27 cellular contexts compared by ENCODE assay signal in the genomic region with DNA sequence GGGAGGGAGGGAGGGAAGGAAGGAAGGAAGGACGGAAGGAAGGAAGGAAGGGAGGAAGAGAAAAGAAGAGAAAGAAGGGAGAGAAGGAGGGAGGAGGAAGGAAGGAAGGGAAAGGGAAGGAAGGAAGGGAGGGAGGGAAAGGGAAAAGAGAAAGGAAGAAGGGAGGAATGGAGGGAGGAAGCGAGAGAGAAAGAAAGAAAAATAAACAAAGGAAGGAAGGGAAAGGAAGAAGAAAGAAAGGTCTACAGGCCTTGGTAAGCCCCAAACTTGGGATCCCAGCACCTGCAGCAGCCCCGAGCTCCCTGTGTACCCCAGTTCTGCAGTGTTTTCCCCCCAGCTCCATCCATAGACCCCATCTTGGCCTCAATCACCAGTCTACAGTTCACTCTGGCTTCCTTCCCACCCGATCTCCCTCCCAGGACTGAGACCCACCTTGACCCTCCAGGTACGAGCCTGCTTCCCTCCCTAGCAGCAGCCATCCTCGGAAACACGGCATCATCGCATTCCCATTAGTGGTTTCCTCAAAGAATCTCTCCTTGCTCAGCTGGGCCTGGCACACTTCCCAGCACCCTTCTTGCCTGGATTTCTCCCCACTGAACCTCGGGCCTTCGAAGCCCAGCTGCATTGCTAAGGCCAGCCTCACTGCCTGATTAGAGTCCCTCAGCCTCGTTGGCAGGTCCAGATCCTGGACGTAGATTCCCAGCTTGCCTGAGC. TPM values are rescaled to one million over a fixed set of nuclear protein-coding genes. Genes with fewer than 3 reads are reported as not detected.
A peak's percentile ranks its signal among the peaks of the same experiment; 100 is the strongest.
DNase-seq lines count a peak whose midpoint lies in the region; ATAC-seq, FAIRE-seq and TF ChIP-seq lines count a peak whose summit lies in the region.
"Had no signal": no experiment of that assay in that cellular context is flagged by ENCODE, and none has a peak within 500 bp of the region (broad histone marks: within the 10 kb centered on the region; RNA-seq: fewer than 3 reads in every experiment).

No MANE protein-coding gene starts in this region.

- H3K27me3 ChIP-seq in astrocyte (ENCODE audit: insufficient read depth, low read length), result no peaks in the 10 kb centered on the region
- no peaks in the 10 kb centered on the region for H3K27me3 ChIP-seq in adrenal gland
- H3K27me3 ChIP-seq in breast epithelium, result no peaks in the 10 kb centered on the region
- H3K27me3 ChIP-seq: heart right ventricle had no signal

- no peak overlapping the region for H3K4me2 ChIP-seq in astrocyte (ENCODE audit: low read length)

- no peak overlapping the region for H3K27ac ChIP-seq in astrocyte (ENCODE audit: low read depth, low read length)
- no peak overlapping the region for H3K27ac ChIP-seq in adrenal gland
- no peak overlapping the region for H3K27ac ChIP-seq in breast epithelium
- H3K27ac ChIP-seq: 22Rv1, heart right ventricle had no signal

- ATAC-seq in stimulated activated effector memory CD8-positive, alpha-beta T cell treated with anti-CD3 and anti-CD28 coated beads, Interleukin-12 subunit alpha, Interleukin-12 subunit beta, amount 100 ng/mL, for 72 hours, result no peak
- ATAC-seq in HG02588 (IDR thresholded peaks at IDR 0.05; ENCODE audit: unreplicated experiment), result no peak
- ATAC-seq: activated CD8-positive, alpha-beta memory T cell treated with anti-CD3 and anti-CD28 coated beads, Interleukin-2, amount 10 ng/mL, durations not matched to agents 7 days and 5 days; heart right ventricle; natural killer cell treated with Interleukin-12 subunit alpha and Interleukin-12 subunit beta and Interleukin-15 and Interleukin-18, amount 100 ng/mL, for 72 hours; PC-3 had no signal

- no peaks in the 10 kb centered on the region for H3K4me1 Mint-ChIP-seq in astrocyte (ENCODE audit: low read depth, unreplicated experiment)
- H3K4me1 Mint-ChIP-seq in stimulated activated effector memory CD8-positive, alpha-beta T cell treated with anti-CD3 and anti-CD28 coated beads, Interleukin-12 subunit alpha, Interleukin-12 subunit beta, amount 100 ng/mL, for 72 hours, result peaks cover 12% of the 10 kb centered on the region
- H3K4me1 Mint-ChIP-seq: activated CD4-positive, alpha-beta T cell treated with anti-CD3 and anti-CD28 coated beads, Interleukin-2, amount 10 ng/mL, durations not matched to agents 7 days and 5 days; B cell had no signal

- H3K4me1 ChIP-seq in astrocyte (ENCODE audit: insufficient read depth, low read length) (no peaks in the 10 kb centered on the region), adrenal gland (replicated peaks in 1 of 2) (no peaks in the 10 kb centered on the region), breast epithelium (no peaks in the 10 kb centered on the region)
- H3K4me1 ChIP-seq: heart right ventricle had no signal

- 85 to 94% (median 91%) methylated on average over 12 of the region's 12 CpGs for WGBS in adrenal gland, 4 donors

- H3K9me3 Mint-ChIP-seq in astrocyte (ENCODE audit: unreplicated experiment), result no peaks in the 10 kb centered on the region
- H3K9me3 Mint-ChIP-seq in stimulated activated effector memory CD8-positive, alpha-beta T cell treated with anti-CD3 and anti-CD28 coated beads, Interleukin-12 subunit alpha, Interleukin-12 subunit beta, amount 100 ng/mL, for 72 hours, result no peaks in the 10 kb centered on the region
- H3K9me3 Mint-ChIP-seq: activated CD4-positive, alpha-beta T cell treated with anti-CD3 and anti-CD28 coated beads, Interleukin-2, amount 10 ng/mL, durations not matched to agents 7 days and 5 days; activated naive CD4-positive, alpha-beta T cell treated with anti-CD3 and anti-CD28 coated beads for 36 hours; central memory CD8-positive, alpha-beta T cell; natural killer cell treated with Interleukin-12 subunit alpha and Interleukin-12 subunit beta and Interleukin-15 and Interleukin-18, amount 100 ng/mL, for 72 hours had no signal

- H2AFZ ChIP-seq in astrocyte (ENCODE audit: low read depth, low read length), result peak overlapping the region; percentile 27

- peaks cover 8% of the 10 kb centered on the region for H3K27me3 Mint-ChIP-seq in astrocyte (ENCODE audit: low read depth, unreplicated experiment)
- H3K27me3 Mint-ChIP-seq: activated CD4-positive, alpha-beta T cell treated with anti-CD3 and anti-CD28 coated beads, Interleukin-2, amount 10 ng/mL, durations not matched to agents 7 days and 5 days; activated CD8-positive, alpha-beta memory T cell treated with anti-CD3 and anti-CD28 coated beads, Interleukin-2, amount 10 ng/mL, durations not matched to agents 7 days and 5 days; B cell had no signal

- no peaks in the 10 kb centered on the region for H4K20me1 ChIP-seq in astrocyte (ENCODE audit: insufficient read depth, low read length)

- H3K4me3 ChIP-seq in astrocyte (ENCODE audit: insufficient read depth, low read depth, low read length) (no peak overlapping the region), adrenal gland (no peak overlapping the region), breast epithelium (no peak overlapping the region)
- H3K4me3 ChIP-seq: heart right ventricle had no signal

- no peak overlapping the region for H3K4me3 Mint-ChIP-seq in astrocyte (ENCODE audit: unreplicated experiment)
- H3K4me3 Mint-ChIP-seq in stimulated activated effector memory CD8-positive, alpha-beta T cell treated with anti-CD3 and anti-CD28 coated beads, Interleukin-12 subunit alpha, Interleukin-12 subunit beta, amount 100 ng/mL, for 72 hours, result no peak overlapping the region
- H3K4me3 Mint-ChIP-seq: activated CD4-positive, alpha-beta T cell treated with anti-CD3 and anti-CD28 coated beads, Interleukin-2, amount 10 ng/mL, durations not matched to agents 7 days and 5 days; activated CD8-positive, alpha-beta memory T cell treated with anti-CD3 and anti-CD28 coated beads, Interleukin-2, amount 10 ng/mL, durations not matched to agents 7 days and 5 days; activated naive CD4-positive, alpha-beta T cell treated with anti-CD3 and anti-CD28 coated beads for 36 hours; B cell; central memory CD8-positive, alpha-beta T cell; natural killer cell treated with Interleukin-12 subunit alpha and Interleukin-12 subunit beta and Interleukin-15 and Interleukin-18, amount 100 ng/mL, for 72 hours had no signal

- no peak for FAIRE-seq in astrocyte (lab: Jason Lieb, UNC)

- H3K36me3 Mint-ChIP-seq in astrocyte (ENCODE audit: low read depth, unreplicated experiment), result no peaks in the 10 kb centered on the region
- no peaks in the 10 kb centered on the region for H3K36me3 Mint-ChIP-seq in stimulated activated effector memory CD8-positive, alpha-beta T cell treated with anti-CD3 and anti-CD28 coated beads, Interleukin-12 subunit alpha, Interleukin-12 subunit beta, amount 100 ng/mL, for 72 hours
- H3K36me3 Mint-ChIP-seq: activated CD8-positive, alpha-beta memory T cell treated with anti-CD3 and anti-CD28 coated beads, Interleukin-2, amount 10 ng/mL, durations not matched to agents 7 days and 5 days; natural killer cell treated with Interleukin-12 subunit alpha and Interleukin-12 subunit beta and Interleukin-15 and Interleukin-18, amount 100 ng/mL, for 72 hours had no signal

- no peaks in the 10 kb centered on the region for H3K79me2 ChIP-seq in astrocyte (ENCODE audit: insufficient read depth, low read length)

- no peak overlapping the region for H3K27ac Mint-ChIP-seq in astrocyte (ENCODE audit: unreplicated experiment)
- peak overlapping the region; percentile 45 for H3K27ac Mint-ChIP-seq in stimulated activated effector memory CD8-positive, alpha-beta T cell treated with anti-CD3 and anti-CD28 coated beads, Interleukin-12 subunit alpha, Interleukin-12 subunit beta, amount 100 ng/mL, for 72 hours
- H3K27ac Mint-ChIP-seq: activated CD4-positive, alpha-beta T cell treated with anti-CD3 and anti-CD28 coated beads, Interleukin-2, amount 10 ng/mL, durations not matched to agents 7 days and 5 days; activated CD8-positive, alpha-beta memory T cell treated with anti-CD3 and anti-CD28 coated beads, Interleukin-2, amount 10 ng/mL, durations not matched to agents 7 days and 5 days; activated naive CD4-positive, alpha-beta T cell treated with anti-CD3 and anti-CD28 coated beads for 36 hours; B cell; natural killer cell treated with Interleukin-12 subunit alpha and Interleukin-12 subunit beta and Interleukin-15 and Interleukin-18, amount 100 ng/mL, for 72 hours had no signal

- H3K9ac ChIP-seq in astrocyte (ENCODE audit: low read length), result no peak overlapping the region

- no peak for TF ChIP-seq POLR2A in adrenal gland (IDR thresholded peaks at IDR 0.05)
- no peak for TF ChIP-seq POLR2A in breast epithelium (IDR thresholded peaks at IDR 0.05)

- peak; percentile 12 for DNase-seq in DMS79 treated with DMSO at 0.1 percent for 48 hours (lab: John Stamatoyannopoulos, UW)
- DNase-seq in DMS79 (lab: John Stamatoyannopoulos, UW), result no peak
- peak; percentile 79 for DNase-seq in astrocyte (ENCODE audit: low read depth)
- DNase-seq in glomerular visceral epithelial cell (ENCODE audit: extremely low spot score), result peak; percentile 75
- DNase-seq in stimulated activated effector memory CD8-positive, alpha-beta T cell treated with anti-CD3 and anti-CD28 coated beads, Interleukin-12 subunit alpha, Interleukin-12 subunit beta, amount 100 ng/mL, for 72 hours (ENCODE audit: low spot score in 2 of 2), result peak in 1 of 2 donors; percentile 26
- no peak for DNase-seq in adrenal gland
- no peak for DNase-seq in breast epithelium (ENCODE audit: low spot score in 2 of 2)
- DNase-seq: activated CD4-positive, alpha-beta T cell treated with anti-CD3 and anti-CD28 coated beads, Interleukin-2, amount 10 ng/mL, durations not matched to agents 7 days and 5 days; activated CD8-positive, alpha-beta memory T cell treated with anti-CD3 and anti-CD28 coated beads, Interleukin-2, amount 10 ng/mL, durations not matched to agents 7 days and 5 days; activated naive CD4-positive, alpha-beta T cell treated with anti-CD3 and anti-CD28 coated beads for 36 hours; amygdala; HCEC 1CT; heart right ventricle; MM.1S; NCI-H1436; NCI-H2107; NCI-H524; PC-3; SHP77; stimulated activated CD8-positive, alpha-beta memory T cell treated with anti-CD3 and anti-CD28 coated beads, Interleukin-4, amount 100 ng/mL, for 48 hours; T1000; trophoblast cell had no signal

- H3K9me3 ChIP-seq in astrocyte (ENCODE audit: insufficient read depth, low read depth, low read length) (no peaks in the 10 kb centered on the region), adrenal gland (replicated peaks in 1 of 3) (no peaks in the 10 kb centered on the region), breast epithelium (no peaks in the 10 kb centered on the region)
- H3K9me3 ChIP-seq: heart right ventricle had no signal

- TF ChIP-seq CTCF in astrocyte (IDR thresholded peaks at IDR 0.05; ENCODE audit: insufficient read depth, low read depth, low read length) (no peak), adrenal gland (IDR thresholded peaks at IDR 0.05) (no peak), breast epithelium (IDR thresholded peaks at IDR 0.05) (no peak)

- intact Hi-C loops in adrenal gland (cut with DNase I), result no loop called here
- intact Hi-C loops in breast epithelium (cut with DNase I; ENCODE audit: low total_unique reads), result no loop called here

- H3K36me3 ChIP-seq in astrocyte (ENCODE audit: insufficient read depth, low read length) (no peaks in the 10 kb centered on the region), adrenal gland (replicated peaks in 1 of 2) (no peaks in the 10 kb centered on the region), breast epithelium (no peaks in the 10 kb centered on the region)
- H3K36me3 ChIP-seq: heart right ventricle had no signal

RNA-seq across cellular contexts. Expression of a gene that starts 46.1 kb away (rescaled TPM):
- 117 and 127 TPM in 2 replicates for total RNA-seq in astrocyte
- 10 to 100 TPM; 17.9 to 26.9 (median 22.7) TPM for total RNA-seq in adrenal gland
- polyA plus RNA-seq in adrenal gland, result 10 to 100 TPM; 10.6 to 13.7 (median 10.6) TPM
- 10 to 100 TPM; 28.5 to 73.6 (median 44.2) TPM for total RNA-seq in breast epithelium
- total RNA-seq: activated CD4-positive, alpha-beta T cell treated with anti-CD3 and anti-CD28 coated beads, Interleukin-2, amount 10 ng/mL, durations not matched to agents 7 days and 5 days; natural killer cell treated with Interleukin-12 subunit alpha and Interleukin-12 subunit beta and Interleukin-15 and Interleukin-18, amount 100 ng/mL, for 72 hours had no signal

Comparison
In these comparisons a context has a peak if more than half of its experiments do, and no peak if none do; other contexts are left out.
1. DNase-seq: peak in DMS79 treated with DMSO at 0.1 percent for 48 hours (single experiment), astrocyte (single experiment) and glomerular visceral epithelial cell (single experiment); none in DMS79 (single experiment), adrenal gland (0 of 7) and breast epithelium (0 of 2).